ENCODE assay signal across 24 cellular contexts in the genomic region with DNA sequence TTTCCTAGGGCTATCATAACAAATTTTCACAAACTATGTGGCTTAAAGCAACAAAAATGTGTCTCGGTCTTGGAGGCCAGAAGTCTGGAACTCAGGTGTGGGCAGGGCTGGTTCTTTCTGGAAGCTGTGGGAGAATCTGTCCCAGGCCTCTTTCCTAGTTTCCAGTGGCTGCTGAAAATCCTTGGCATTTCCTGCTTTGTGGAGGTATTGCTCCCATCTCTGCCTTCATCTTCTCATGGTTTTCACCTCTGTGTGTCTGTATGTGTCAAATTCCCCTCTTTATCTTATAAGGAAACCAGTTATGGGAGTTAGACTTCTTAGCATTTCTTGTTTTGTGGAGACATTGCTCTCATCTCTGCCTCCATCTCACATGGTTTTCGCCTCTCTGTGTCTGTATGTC.
"Had no signal": no experiment of that assay in that cellular context is flagged by ENCODE, and none has a peak within 500 bp of the region (broad histone marks: within the 10 kb centered on the region; RNA-seq: fewer than 3 reads in every experiment).

No MANE protein-coding gene starts in this region.

- H3K9me3 ChIP-seq: colonic mucosa, esophagus squamous epithelium, gastrocnemius medialis, gastroesophageal sphincter had no signal

- ATAC-seq: effector memory CD8-positive, alpha-beta T cell; esophagus mucosa; foreskin keratinocyte; gastrocnemius medialis; gastroesophageal sphincter; heart left ventricle; heart right ventricle had no signal

- H3K36me3 ChIP-seq: colonic mucosa, esophagus squamous epithelium, gastrocnemius medialis, gastroesophageal sphincter, heart left ventricle, heart right ventricle had no signal

- DNase-seq: colonic mucosa; cortex of kidney; dermis blood vessel endothelial cell; dorsolateral prefrontal cortex; effector CD4-positive, alpha-beta T cell; effector CD8-positive, alpha-beta T cell; effector memory CD4-positive, alpha-beta T cell; effector memory CD8-positive, alpha-beta T cell; endodermal cell; erythroblast; esophagus squamous epithelium; foreskin fibroblast; foreskin keratinocyte; foreskin melanocyte; gastrocnemius medialis; glutamatergic neuron; head of caudate nucleus; heart left ventricle; heart right ventricle had no signal

- H3K4me1 ChIP-seq: colonic mucosa, gastrocnemius medialis, gastroesophageal sphincter, heart left ventricle, heart right ventricle had no signal

- H3K27ac ChIP-seq: colonic mucosa, coronary artery, dorsolateral prefrontal cortex, epithelial cell of prostate, esophagus squamous epithelium, foreskin keratinocyte, gastrocnemius medialis, gastroesophageal sphincter, heart left ventricle, heart right ventricle had no signal

- H3K4me3 ChIP-seq: colonic mucosa, coronary artery, dorsolateral prefrontal cortex, esophagus squamous epithelium, gastrocnemius medialis, gastroesophageal sphincter, heart left ventricle, heart right ventricle had no signal

- H3K27ac Mint-ChIP-seq: dendritic cell treated with granulocyte-macrophage colony-stimulating factor and Interleukin-4, amounts not matched to agents 40 ng/mL and 50 ng/mL, for 4 days; effector memory CD8-positive, alpha-beta T cell; endodermal cell had no signal

- H3K27me3 ChIP-seq: colonic mucosa, dorsolateral prefrontal cortex, esophagus squamous epithelium, foreskin keratinocyte, gastrocnemius medialis, gastroesophageal sphincter, heart left ventricle, heart right ventricle had no signal
